Comparison of ENCODE assay signal across 8 cellular contexts in the genomic region with DNA sequence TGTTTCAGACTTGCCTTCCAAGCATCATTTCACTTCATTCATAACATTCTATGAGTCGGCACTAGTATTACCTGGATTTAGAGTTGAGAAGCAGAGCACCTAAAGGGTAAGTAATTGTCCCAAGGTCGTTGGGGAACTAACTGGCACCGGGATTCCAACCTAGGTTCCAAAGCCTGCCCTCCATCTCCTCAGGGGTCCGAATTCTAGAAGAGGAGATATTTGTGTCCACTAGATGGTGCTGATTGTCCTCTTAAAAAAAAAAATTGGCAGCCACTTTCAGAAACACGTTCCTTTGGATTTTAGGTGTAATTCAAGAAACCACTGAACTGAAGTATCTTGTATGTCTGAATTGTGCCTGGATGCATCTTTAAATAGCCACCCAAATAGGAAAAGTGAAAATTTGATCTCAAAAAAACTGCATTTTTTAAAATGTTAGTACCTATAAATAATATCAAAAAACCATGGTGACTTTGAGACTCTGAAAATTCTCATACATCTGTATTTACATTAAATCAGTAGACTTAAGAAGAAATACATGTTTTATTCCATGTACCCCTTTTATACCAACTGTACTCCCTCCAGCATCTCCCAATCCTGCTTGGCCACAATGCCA. TPM values are rescaled to one million over a fixed set of nuclear protein-coding genes. Genes with fewer than 3 reads are reported as not detected.
DNase-seq lines count a peak whose midpoint lies in the region; ATAC-seq, FAIRE-seq and TF ChIP-seq lines count a peak whose summit lies in the region.

No MANE protein-coding gene starts in this region.

- no peak overlapping the region for H3K4me2 ChIP-seq in GM12878 (ENCODE audit: control insufficient read depth, insufficient read depth)

- no peak overlapping the region for H2AFZ ChIP-seq in GM12878 (ENCODE audit: control insufficient read depth, low read depth, low read length)

- SMC1A ChIA-PET in GM12878 (lab: Charles Lee; ENCODE audit: uncharacterized antibody, unreplicated experiment), result interaction anchor here (1.0 to 4.3 kb wide), 7 partner anchors 12 to 149 kb away, joined by 4 to 80 read pairs (median 11); no protein-coding TSS in a partner anchor

- CTCF ChIA-PET in CD8-positive, alpha-beta memory T cell (lab: Charles Lee), result interaction anchor here (1.2 to 1.6 kb wide), 2 partner anchors 14 to 89 kb away, joined by 3 to 4 read pairs; no protein-coding TSS in a partner anchor
- CTCF ChIA-PET in GM12878 (lab: Yijun Ruan, JAX), result interaction anchor here (0.7 to 3.7 kb wide), 11 partner anchors 13 to 551 kb away, joined by 3 to 81 read pairs (median 5); no protein-coding TSS in a partner anchor

- peak; percentile 46 to 58 (median 50); a peak in 5 of 6 replicates for TF ChIP-seq CTCF in GM12878 (IDR thresholded peaks at IDR 0.05 in 2 of 3, conservative IDR thresholded peaks at IDR 0.05 in 1 of 3; ENCODE audit: control insufficient read depth in 2 of 3, extremely low read depth in 1 of 3, insufficient read depth in 1 of 3, low read depth in 3 of 3, low read length in 3 of 3)

- TF ChIP-seq POLR2A in GM12878 (IDR thresholded peaks at IDR 0.05; ENCODE audit: low read depth, low read length), result no peak

- H3K27ac Mint-ChIP-seq in CD8-positive, alpha-beta memory T cell, result peak overlapping the region in 7 of 8 donors; percentile 48 to 84 (median 66)

- RAD21 ChIA-PET in GM12878 (lab: Charles Lee; ENCODE audit: unreplicated experiment), result interaction anchor here (0.7 to 3.2 kb wide), 7 partner anchors 13 to 320 kb away, joined by 4 to 52 read pairs (median 8); a partner anchor contains a TSS

- in situ Hi-C loops in GM12878 (cut with MboI), result loop anchor here (5.0 to 10.0 kb wide), 3 partner anchors 91 to 488 kb away; a partner anchor contains a TSS

- WGBS in GM12878 (ENCODE audit: insufficient coverage, insufficient replicate concordance, low lambda C conversion rate, missing lambda C conversion rate), result 7% methylated on average over 5 of the region's 5 CpGs

- H3K9ac ChIP-seq in GM12878 (ENCODE audit: control insufficient read depth, insufficient read depth, low read length), result no peak overlapping the region

- H3K4me1 Mint-ChIP-seq in CD8-positive, alpha-beta memory T cell, result peaks cover 42 to 63% (median 51%) of the 10 kb centered on the region in 3 donors

- peak; percentile 68 for TF ChIP-seq RAD21 in GM12878 (IDR thresholded peaks at IDR 0.05; ENCODE audit: insufficient read depth, low read depth, low read length)

- peak overlapping the region in 2 of 7 donors; percentile 60 to 85 for H3K4me3 Mint-ChIP-seq in CD8-positive, alpha-beta memory T cell

- no peak overlapping the region for H3K27ac ChIP-seq in CD8-positive, alpha-beta memory T cell (ENCODE audit: low read depth, low read length)
- H3K27ac ChIP-seq in GM12878 (ENCODE audit: control insufficient read depth, insufficient read depth), result no peak overlapping the region

- peaks cover 29% of the 10 kb centered on the region for H3K4me1 ChIP-seq in CD8-positive, alpha-beta memory T cell (ENCODE audit: insufficient read depth, low read length)
- peaks cover 17% of the 10 kb centered on the region for H3K4me1 ChIP-seq in GM12878 (ENCODE audit: control insufficient read depth, insufficient read depth, low read length)

- H3K36me3 Mint-ChIP-seq in CD8-positive, alpha-beta memory T cell, result peaks cover 0 to 23% (median 0%) of the 10 kb centered on the region in 3 donors

- DNase-seq in CD8-positive, alpha-beta memory T cell, result peak in 2 of 5 donors; percentile 24 to 34
- DNase-seq in HCEC 1CT, result peak; percentile 57
- peak; percentile 50 for DNase-seq in NCI-H460 (ENCODE audit: extremely low read depth, low read depth)
- DNase-seq in GM12878 (ENCODE audit: low read depth, low spot score), result no peak
- no peak for DNase-seq in left lobe of liver (ENCODE audit: low spot score)
- DNase-seq in activated CD4-positive, alpha-beta T cell treated with anti-CD3 and anti-CD28 coated beads, Interleukin-2, amount 50 U/mL, for 4 hours, result no peak

- H3K79me2 ChIP-seq in GM12878 (ENCODE audit: control insufficient read depth, insufficient read depth, low read length), result peaks cover 12% of the 10 kb centered on the region

- POLR2A ChIA-PET in CD8-positive, alpha-beta memory T cell (lab: Charles Lee), result no interaction called here
- POLR2A ChIA-PET in GM12878 (lab: Charles Lee), result interaction anchor here (1.0 kb wide), 1 partner anchor 11 kb away, joined by 5 read pairs; no protein-coding TSS in a partner anchor

- no peaks in the 10 kb centered on the region for H3K36me3 ChIP-seq in CD8-positive, alpha-beta memory T cell (ENCODE audit: insufficient read depth, low read length)
- H3K36me3 ChIP-seq in GM12878 (ENCODE audit: control insufficient read depth in 2 of 2, insufficient read depth in 2 of 2, low read length in 1 of 2), result no peaks in the 10 kb centered on the region; a peak in 1 of 4 replicates

- H3K4me3 ChIP-seq in CD8-positive, alpha-beta memory T cell (ENCODE audit: low read length), result no peak overlapping the region
- H3K4me3 ChIP-seq in GM12878, result no peak overlapping the region

- no peaks in the 10 kb centered on the region for H3K9me3 ChIP-seq in CD8-positive, alpha-beta memory T cell (ENCODE audit: low read length)
- H3K9me3 ChIP-seq in GM12878 (replicated peaks; ENCODE audit: control insufficient read depth, insufficient read depth, low read length), result no peaks in the 10 kb centered on the region

- no TSS peak for BruUV-seq in GM12878 (replicated peaks; lab: Mats Ljungman, UMichigan)

- H4K20me1 ChIP-seq in GM12878 (ENCODE audit: control insufficient read depth, insufficient read depth), result no peaks in the 10 kb centered on the region

- intact Hi-C loops in GM12878 (cut with micrococcal nuclease; ENCODE audit: unreplicated experiment), result loop anchor here (1.0 to 5.0 kb wide), 5 partner anchors 89 to 488 kb away; a partner anchor contains a TSS

- no peak for TF ChIP-seq EP300 in GM12878 (IDR thresholded peaks at IDR 0.05; ENCODE audit: borderline replicate concordance in 1 of 2, control insufficient read depth in 1 of 2, low read depth in 2 of 2, low read length in 2 of 2)

- no peak for ATAC-seq in GM12878
- ATAC-seq in left lobe of liver, result peak; percentile 18
- no peak for ATAC-seq in HG03139 (IDR thresholded peaks at IDR 0.05; ENCODE audit: unreplicated experiment)
- ATAC-seq in GM21515 (IDR thresholded peaks at IDR 0.05; ENCODE audit: unreplicated experiment), result no peak

- H3K9me3 Mint-ChIP-seq in CD8-positive, alpha-beta memory T cell, result no peaks in the 10 kb centered on the region

- H3K27me3 ChIP-seq in CD8-positive, alpha-beta memory T cell (ENCODE audit: insufficient read depth, low read length, poor library complexity, severe bottlenecking), result no peaks in the 10 kb centered on the region
- H3K27me3 ChIP-seq in GM12878 (replicated peaks in 1 of 2; ENCODE audit: control insufficient read depth in 2 of 2, insufficient read depth in 2 of 2, low read length in 1 of 2), result no peaks in the 10 kb centered on the region

- peak; percentile 89 for FAIRE-seq in GM12878 (lab: Jason Lieb, UNC)

- H3K27me3 Mint-ChIP-seq in CD8-positive, alpha-beta memory T cell, result no peaks in the 10 kb centered on the region

TF ChIP-seq in GM12878, 131 proteins besides CTCF, POLR2A, EP300 and RAD21 (continues in another document):
- TF ChIP-seq SMC3 (IDR thresholded peaks at IDR 0.05; ENCODE audit: borderline replicate concordance, low read length), result peak; percentile 51; the same call in 1 of the 2 replicates
- TF ChIP-seq, protein P1, sequence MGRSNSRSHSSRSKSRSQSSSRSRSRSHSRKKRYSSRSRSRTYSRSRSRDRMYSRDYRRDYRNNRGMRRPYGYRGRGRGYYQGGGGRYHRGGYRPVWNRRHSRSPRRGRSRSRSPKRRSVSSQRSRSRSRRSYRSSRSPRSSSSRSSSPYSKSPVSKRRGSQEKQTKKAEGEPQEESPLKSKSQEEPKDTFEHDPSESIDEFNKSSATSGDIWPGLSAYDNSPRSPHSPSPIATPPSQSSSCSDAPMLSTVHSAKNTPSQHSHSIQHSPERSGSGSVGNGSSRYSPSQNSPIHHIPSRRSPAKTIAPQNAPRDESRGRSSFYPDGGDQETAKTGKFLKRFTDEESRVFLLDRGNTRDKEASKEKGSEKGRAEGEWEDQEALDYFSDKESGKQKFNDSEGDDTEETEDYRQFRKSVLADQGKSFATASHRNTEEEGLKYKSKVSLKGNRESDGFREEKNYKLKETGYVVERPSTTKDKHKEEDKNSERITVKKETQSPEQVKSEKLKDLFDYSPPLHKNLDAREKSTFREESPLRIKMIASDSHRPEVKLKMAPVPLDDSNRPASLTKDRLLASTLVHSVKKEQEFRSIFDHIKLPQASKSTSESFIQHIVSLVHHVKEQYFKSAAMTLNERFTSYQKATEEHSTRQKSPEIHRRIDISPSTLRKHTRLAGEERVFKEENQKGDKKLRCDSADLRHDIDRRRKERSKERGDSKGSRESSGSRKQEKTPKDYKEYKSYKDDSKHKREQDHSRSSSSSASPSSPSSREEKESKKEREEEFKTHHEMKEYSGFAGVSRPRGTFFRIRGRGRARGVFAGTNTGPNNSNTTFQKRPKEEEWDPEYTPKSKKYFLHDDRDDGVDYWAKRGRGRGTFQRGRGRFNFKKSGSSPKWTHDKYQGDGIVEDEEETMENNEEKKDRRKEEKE (IDR thresholded peaks at IDR 0.05), result no peak

RNA-seq across cellular contexts. Expression of a gene that starts 3.9 kb away (rescaled TPM):
- total RNA-seq in CD8-positive, alpha-beta memory T cell, result under 1 TPM; 0.38 to 0.63 TPM
- polyA plus RNA-seq in CD8-positive, alpha-beta memory T cell, result 1.3 TPM
- 0.40 and 0.52 TPM in 2 replicates for total RNA-seq in NCI-H460 (2014; rRNA removed; shearing (Covaris generic))
- 0.12 and 0.38 TPM in 2 replicates for polyA plus RNA-seq in NCI-H460 (2014; cell fraction: nucleus; rRNA removed)
- 0.67 and 0.69 TPM in 2 replicates for total RNA-seq in GM12878 (2013; cell fraction: nucleolus; rRNA removed)
- total RNA-seq in GM12878 (2014; rRNA removed), result 0.34 and 0.44 TPM in 2 replicates
- 0.55 and 0.67 TPM in 2 replicates for total RNA-seq in GM12878 (2014; rRNA removed; fragmentation: Illumina TruSeq; extraction: Trizol)
- total RNA-seq in GM12878 (2021), result 0.36 and 0.43 TPM in 2 replicates
- polyA plus RNA-seq in GM12878 (2011; ENCODE audit: low read depth), result not detected
- polyA plus RNA-seq in GM12878 (2011; rRNA removed), result 0.19 and 0.27 TPM in 2 replicates
- polyA plus RNA-seq in GM12878 (2011; cell fraction: cytosol; rRNA removed), result 0.03 and 0.08 TPM in 2 replicates
- 0.09 and 0.37 TPM in 2 replicates for polyA plus RNA-seq in GM12878 (2011; cell fraction: nucleus; rRNA removed)
- 0.10 TPM in 1 of 2 replicates, not detected in the other for polyA plus RNA-seq in GM12878 (2012)
- 0.27 and 0.37 TPM in 2 replicates for polyA plus RNA-seq in GM12878 (2014; fragmentation: Illumina TruSeq; extraction: Trizol)
- under 1 TPM; 0.15 to 0.27 TPM for polyA plus RNA-seq in GM12878 (2014; fragmentation: Nextera tagmentation; extraction: Ambion mirVana)
- polyA plus RNA-seq in GM12878 (2014; rRNA removed), result 0.14 and 0.15 TPM in 2 replicates
- polyA plus RNA-seq in GM12878 (2016; fragmentation: Nextera tagmentation; extraction: Ambion mirVana), result under 1 TPM; 0.38 to 0.59 TPM
- polyA minus RNA-seq in GM12878 (2011; rRNA and poly(A)+ RNA removed), result 0.10 and 0.66 TPM in 2 replicates
- not detected in 2 replicates for polyA minus RNA-seq in GM12878 (2011; cell fraction: cytosol; rRNA and poly(A)+ RNA removed)
- 0.36 and 0.48 TPM in 2 replicates for polyA minus RNA-seq in GM12878 (2011; cell fraction: nucleus; rRNA and poly(A)+ RNA removed)
- total RNA-seq in left lobe of liver, result not detected

Comparison
In these comparisons a context has a peak if more than half of its experiments do, and no peak if none do; other contexts are left out.
1. DNase-seq: peak in HCEC 1CT (single experiment) and NCI-H460 (single experiment); none in GM12878 (single experiment), left lobe of liver (single experiment) and activated CD4-positive, alpha-beta T cell treated with anti-CD3 and anti-CD28 coated beads, Interleukin-2, amount 50 U/mL, for 4 hours (0 of 2).